Comparison of ENCODE assay signal across 8 cellular contexts in the genomic region with DNA sequence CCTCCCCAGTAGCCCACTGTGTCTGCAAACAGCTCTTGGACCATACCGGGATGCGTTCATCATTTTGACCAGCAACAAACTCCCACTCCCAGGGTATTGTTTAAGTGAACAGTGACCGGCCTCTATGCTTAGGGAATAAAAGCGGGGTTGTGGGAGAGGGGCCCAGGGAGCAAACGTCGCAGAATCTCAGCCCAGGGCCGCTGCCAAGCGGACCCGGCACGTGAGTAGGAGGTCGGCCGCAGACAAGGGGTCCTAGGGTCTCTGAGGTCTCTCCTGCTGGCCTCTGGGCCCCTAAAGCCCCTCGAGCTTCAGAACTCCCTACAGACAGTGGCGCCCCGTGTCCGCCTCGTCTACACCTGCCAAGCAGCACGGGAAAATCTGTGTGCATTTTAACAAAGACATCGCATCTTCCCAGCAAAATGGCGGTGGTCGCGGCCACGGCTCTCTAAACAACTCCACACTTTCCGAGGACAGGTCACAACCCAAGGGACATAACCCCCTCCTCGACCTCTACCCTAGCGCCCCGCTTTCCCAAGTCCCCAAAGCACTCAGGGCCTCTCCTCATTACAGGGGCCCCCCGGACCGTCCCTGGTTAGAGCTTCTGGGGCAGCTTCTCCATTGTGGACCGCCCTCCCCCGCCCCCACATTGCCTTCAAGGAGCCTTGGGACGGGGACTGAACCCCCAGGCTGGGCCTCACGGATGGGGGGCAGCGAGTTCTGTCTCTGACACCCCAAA. TPM values are rescaled to one million over a fixed set of nuclear protein-coding genes. Genes with fewer than 3 reads are reported as not detected.
DNase-seq lines count a peak whose midpoint lies in the region; ATAC-seq lines count a peak whose summit lies in the region.

No MANE protein-coding gene starts in this region.

- WGBS in mesendoderm (ENCODE audit: extremely low coverage, insufficient coverage, low lambda C conversion rate), result no CpG with 5 or more reads among the region's 34 CpGs

- H3K4me3 Mint-ChIP-seq in stimulated activated naive CD8-positive, alpha-beta T cell treated with anti-CD3 and anti-CD28 coated beads, Interleukin-15, Interleukin-2, amounts not matched to agents 100 ng/mL and 50 ng/mL, for 24 hours, result peak overlapping the region; percentile 37
- H3K4me3 Mint-ChIP-seq in activated naive CD8-positive, alpha-beta T cell treated with anti-CD3 and anti-CD28 coated beads for 36 hours, result peak overlapping the region; percentile 59

- H4K5ac ChIP-seq in mesendoderm (ENCODE audit: low read length), result peak overlapping the region; percentile 47

- H3K23ac ChIP-seq in mesendoderm (ENCODE audit: low read length), result no peak overlapping the region

- H3K4me2 ChIP-seq in mesendoderm (ENCODE audit: low read length), result peak overlapping the region; percentile 95

- peak overlapping the region; percentile 10 for H2BK15ac ChIP-seq in mesendoderm (replicated peaks; ENCODE audit: low read depth)

- DNase-seq in stimulated activated naive CD8-positive, alpha-beta T cell treated with anti-CD3 and anti-CD28 coated beads, Interleukin-15, Interleukin-2, amounts not matched to agents 100 U/mL and 50 U/mL, for 24 hours, result no peak
- no peak for DNase-seq in activated naive CD8-positive, alpha-beta T cell treated with anti-CD3 and anti-CD28 coated beads for 36 hours
- DNase-seq in mesendoderm, result no peak
- DNase-seq in SW 1271 (lab: John Stamatoyannopoulos, UW), result no peak
- no peak for DNase-seq in activated gamma-delta T cell treated with Interleukin-2 at 50 U/mL for 16 hours
- DNase-seq in NCI-H524 (lab: John Stamatoyannopoulos, UW), result no peak
- no peak for DNase-seq in T1000 (lab: John Stamatoyannopoulos, UW)

- peaks cover 26% of the 10 kb centered on the region for H3K27me3 ChIP-seq in mesendoderm (ENCODE audit: insufficient read depth, low read length, poor library complexity)

- peak overlapping the region; percentile 75 for H3K56ac ChIP-seq in mesendoderm (ENCODE audit: low read length)

- no peaks in the 10 kb centered on the region for H3K36me3 Mint-ChIP-seq in stimulated activated naive CD8-positive, alpha-beta T cell treated with anti-CD3 and anti-CD28 coated beads, Interleukin-15, Interleukin-2, amounts not matched to agents 100 ng/mL and 50 ng/mL, for 24 hours (ENCODE audit: low read depth)
- H3K36me3 Mint-ChIP-seq in activated naive CD8-positive, alpha-beta T cell treated with anti-CD3 and anti-CD28 coated beads for 36 hours, result no peaks in the 10 kb centered on the region

- peak overlapping the region; percentile 95 for H3K4ac ChIP-seq in mesendoderm (ENCODE audit: low read depth, low read length)

- no peak for ATAC-seq in stimulated activated naive CD8-positive, alpha-beta T cell treated with anti-CD3 and anti-CD28 coated beads, Interleukin-15, Interleukin-2, amounts not matched to agents 100 U/mL and 50 U/mL, for 24 hours

- peak overlapping the region; percentile 54 for H2BK120ac ChIP-seq in mesendoderm (ENCODE audit: low read depth, low read length)

- no peaks in the 10 kb centered on the region for H3K36me3 ChIP-seq in mesendoderm (ENCODE audit: control insufficient read depth, insufficient read depth, low read length)

- H2BK5ac ChIP-seq in mesendoderm (ENCODE audit: low read length), result no peak overlapping the region

- no peak overlapping the region for H3K4me3 ChIP-seq in mesendoderm (ENCODE audit: low read length)

- no peaks in the 10 kb centered on the region for H3K79me2 ChIP-seq in mesendoderm (ENCODE audit: control insufficient read depth, insufficient read depth, low read length)

- peak overlapping the region; percentile 98 for H3K18ac ChIP-seq in mesendoderm (ENCODE audit: low read length)

- no peaks in the 10 kb centered on the region for H3K9me3 Mint-ChIP-seq in stimulated activated naive CD8-positive, alpha-beta T cell treated with anti-CD3 and anti-CD28 coated beads, Interleukin-15, Interleukin-2, amounts not matched to agents 100 ng/mL and 50 ng/mL, for 24 hours
- H3K9me3 Mint-ChIP-seq in activated naive CD8-positive, alpha-beta T cell treated with anti-CD3 and anti-CD28 coated beads for 36 hours, result no peaks in the 10 kb centered on the region

- peaks cover 9% of the 10 kb centered on the region for H3K4me1 ChIP-seq in mesendoderm (ENCODE audit: control insufficient read depth, low read depth, low read length)

- peaks cover 56% of the 10 kb centered on the region for H3K27me3 Mint-ChIP-seq in stimulated activated naive CD8-positive, alpha-beta T cell treated with anti-CD3 and anti-CD28 coated beads, Interleukin-15, Interleukin-2, amounts not matched to agents 100 ng/mL and 50 ng/mL, for 24 hours
- H3K27me3 Mint-ChIP-seq in activated naive CD8-positive, alpha-beta T cell treated with anti-CD3 and anti-CD28 coated beads for 36 hours, result peaks cover 60% of the 10 kb centered on the region

- H4K8ac ChIP-seq in mesendoderm (ENCODE audit: low read depth, low read length), result no peak overlapping the region

- H3K27ac ChIP-seq in mesendoderm (ENCODE audit: low read depth, low read length), result no peak overlapping the region

- no peaks in the 10 kb centered on the region for H3K79me1 ChIP-seq in mesendoderm (ENCODE audit: low read length)

- peaks cover 41% of the 10 kb centered on the region for H3K4me1 Mint-ChIP-seq in stimulated activated naive CD8-positive, alpha-beta T cell treated with anti-CD3 and anti-CD28 coated beads, Interleukin-15, Interleukin-2, amounts not matched to agents 100 ng/mL and 50 ng/mL, for 24 hours (ENCODE audit: low read depth)
- H3K4me1 Mint-ChIP-seq in activated naive CD8-positive, alpha-beta T cell treated with anti-CD3 and anti-CD28 coated beads for 36 hours, result peaks cover 35% of the 10 kb centered on the region

- no peak overlapping the region for H3K27ac Mint-ChIP-seq in stimulated activated naive CD8-positive, alpha-beta T cell treated with anti-CD3 and anti-CD28 coated beads, Interleukin-15, Interleukin-2, amounts not matched to agents 100 ng/mL and 50 ng/mL, for 24 hours
- H3K27ac Mint-ChIP-seq in activated naive CD8-positive, alpha-beta T cell treated with anti-CD3 and anti-CD28 coated beads for 36 hours, result peak overlapping the region; percentile 46

- H3K9ac ChIP-seq in mesendoderm (ENCODE audit: low read length), result peak overlapping the region; percentile 48

- no peak overlapping the region for H2AK5ac ChIP-seq in mesendoderm (ENCODE audit: low read length)

RNA-seq across cellular contexts. Expression of a gene that starts 3.9 kb away (rescaled TPM):
- total RNA-seq in activated naive CD8-positive, alpha-beta T cell treated with anti-CD3 and anti-CD28 coated beads for 36 hours, result 10 to 100 TPM; 11.6 to 12.9 TPM
- polyA plus RNA-seq in mesendoderm (2013, experiment 1 of 2), result 6.8 TPM
- polyA plus RNA-seq in mesendoderm (2013, experiment 2 of 2), result 6.9 TPM

RNA-seq across cellular contexts. Expression of a gene that starts 19.4 kb away (rescaled TPM):
- total RNA-seq in activated naive CD8-positive, alpha-beta T cell treated with anti-CD3 and anti-CD28 coated beads for 36 hours, result not detected
- polyA plus RNA-seq in mesendoderm (2013, experiment 1 of 2), result not detected
- 0.03 TPM for polyA plus RNA-seq in mesendoderm (2013, experiment 2 of 2)

RNA-seq across cellular contexts. Expression of a gene that starts 40.3 kb away (rescaled TPM):
- 10 to 100 TPM; 20.2 to 21.9 TPM for total RNA-seq in activated naive CD8-positive, alpha-beta T cell treated with anti-CD3 and anti-CD28 coated beads for 36 hours
- 8.0 TPM for polyA plus RNA-seq in mesendoderm (2013, experiment 1 of 2)
- polyA plus RNA-seq in mesendoderm (2013, experiment 2 of 2), result 9.1 TPM

RNA-seq across cellular contexts. Expression of a gene that starts 45.4 kb away (rescaled TPM):
- 100 to 1,000 TPM; 656 to 671 TPM for total RNA-seq in activated naive CD8-positive, alpha-beta T cell treated with anti-CD3 and anti-CD28 coated beads for 36 hours
- polyA plus RNA-seq in mesendoderm (2013, experiment 1 of 2), result 600 TPM
- polyA plus RNA-seq in mesendoderm (2013, experiment 2 of 2), result 594 TPM
